In the genomic region with DNA sequence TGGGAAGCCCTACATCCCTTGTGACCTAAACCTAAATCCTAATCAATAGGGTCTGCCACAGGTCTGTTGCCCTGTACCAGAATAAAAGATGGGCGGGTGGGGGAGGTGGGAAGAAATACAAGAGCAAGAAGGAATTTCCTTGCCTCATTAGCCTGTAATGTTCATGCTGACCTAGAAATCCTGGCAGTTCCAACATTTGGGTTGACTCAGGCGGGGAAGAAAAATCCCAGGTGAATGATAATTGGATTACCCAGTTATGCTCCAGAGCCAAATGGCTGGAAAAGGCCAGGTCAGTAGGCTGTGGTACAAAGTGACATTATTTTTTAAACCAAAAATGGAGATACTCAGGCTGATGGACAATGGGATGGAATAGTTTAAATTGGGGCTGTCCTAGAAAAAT, we compare ENCODE assay signal across 9 cellular contexts. TPM values are rescaled to one million over a fixed set of nuclear protein-coding genes. Genes with fewer than 3 reads are reported as not detected.
A peak's percentile ranks its signal among the peaks of the same experiment; 100 is the strongest.
DNase-seq lines count a peak whose midpoint lies in the region; ATAC-seq, FAIRE-seq and TF ChIP-seq lines count a peak whose summit lies in the region.
"Had no signal": no experiment of that assay in that cellular context is flagged by ENCODE, and none has a peak within 500 bp of the region (broad histone marks: within the 10 kb centered on the region; RNA-seq: fewer than 3 reads in every experiment).

No MANE protein-coding gene starts in this region.

- no peaks in the 10 kb centered on the region for H3K9me3 Mint-ChIP-seq in astrocyte (ENCODE audit: unreplicated experiment)

- H3K4me2 ChIP-seq in astrocyte (ENCODE audit: low read length) = peak overlapping the region; percentile 93

- H3K27ac ChIP-seq in cardiac muscle cell = no peak overlapping the region
- H3K27ac ChIP-seq in astrocyte (ENCODE audit: low read depth, low read length) = peak overlapping the region; percentile 87
- H3K27ac ChIP-seq in uterus = peak overlapping the region; percentile 99

- H3K36me3 ChIP-seq in cardiac muscle cell (no peaks in the 10 kb centered on the region), astrocyte (ENCODE audit: insufficient read depth, low read length) (peaks cover 14% of the 10 kb centered on the region), uterus (no peaks in the 10 kb centered on the region)

- H3K79me2 ChIP-seq in astrocyte (ENCODE audit: insufficient read depth, low read length) = peaks cover 63% of the 10 kb centered on the region

- peak overlapping the region; percentile 89 for H3K9ac ChIP-seq in astrocyte (ENCODE audit: low read length)

- WGBS in lower leg skin, 2 donors = 31 to 36% methylated on average over 2 of the region's 2 CpGs

- H3K27me3 Mint-ChIP-seq in astrocyte (ENCODE audit: low read depth, unreplicated experiment) = no peaks in the 10 kb centered on the region

- peaks cover 36% of the 10 kb centered on the region for H3K4me1 ChIP-seq in cardiac muscle cell (ENCODE audit: low read depth)
- H3K4me1 ChIP-seq in astrocyte (ENCODE audit: insufficient read depth, low read length) = peaks cover 50% of the 10 kb centered on the region
- H3K4me1 ChIP-seq in uterus = peaks cover 9 to 13% of the 10 kb centered on the region in 2 donors

- intact Hi-C loops in Right ventricle myocardium superior (cut with DNase I) (no loop called here), lower leg skin (cut with DNase I; ENCODE audit: low total_unique reads) (no loop called here), uterus (cut with DNase I; ENCODE audit: low total_unique reads) (no loop called here)

- TF ChIP-seq POLR2A in lower leg skin (IDR thresholded peaks at IDR 0.05) (no peak), uterus (IDR thresholded peaks at IDR 0.05) (no peak)

- peak overlapping the region; percentile 98 for H3K4me3 ChIP-seq in cardiac muscle cell
- peak overlapping the region; percentile 94 for H3K4me3 ChIP-seq in astrocyte (ENCODE audit: insufficient read depth, low read depth, low read length)
- peak overlapping the region; percentile 80 for H3K4me3 ChIP-seq in lower leg skin (ENCODE audit: low read depth, poor library complexity, severe bottlenecking)
- H3K4me3 ChIP-seq in uterus = peak overlapping the region; percentile 64 to 95

- H3K4me3 Mint-ChIP-seq in astrocyte (ENCODE audit: unreplicated experiment) = peak overlapping the region; percentile 86

- TF ChIP-seq CTCF in cardiac muscle cell (IDR thresholded peaks at IDR 0.05; ENCODE audit: low read depth, low read length) (no peak), astrocyte (IDR thresholded peaks at IDR 0.05; ENCODE audit: insufficient read depth, low read depth, low read length) (no peak), lower leg skin (IDR thresholded peaks at IDR 0.05) (no peak), uterus (IDR thresholded peaks at IDR 0.05) (no peak)

- H3K27me3 ChIP-seq in cardiac muscle cell (no peaks in the 10 kb centered on the region), astrocyte (ENCODE audit: insufficient read depth, low read length) (no peaks in the 10 kb centered on the region), uterus (no peaks in the 10 kb centered on the region)

- H3K36me3 Mint-ChIP-seq in astrocyte (ENCODE audit: low read depth, unreplicated experiment) = peaks cover 4% of the 10 kb centered on the region

- H3K27ac Mint-ChIP-seq in astrocyte (ENCODE audit: unreplicated experiment) = peak overlapping the region; percentile 96

- peaks cover 49% of the 10 kb centered on the region for H4K20me1 ChIP-seq in astrocyte (ENCODE audit: insufficient read depth, low read length)

- DNase-seq in cardiac muscle cell (ENCODE audit: low read depth in 1 of 2, low spot score in 1 of 2) (peak in 1 of 2 donors; percentile 55), Right ventricle myocardium superior (no peak), astrocyte (ENCODE audit: low read depth) (peak; percentile 66), lower leg skin (ENCODE audit: low spot score in 2 of 2) (no peak), uterus (peak in 1 of 2 donors; percentile 42), HTR-8/SVneo (ENCODE audit: insufficient read length, low spot score) (no peak), NCI-H1436 treated with DMSO at 0.1 percent for 48 hours (lab: John Stamatoyannopoulos, UW) (no peak)
- DNase-seq: cortex of kidney had no signal

- H2AFZ ChIP-seq in astrocyte (ENCODE audit: low read depth, low read length) = no peak overlapping the region

- H3K4me1 Mint-ChIP-seq in astrocyte (ENCODE audit: low read depth, unreplicated experiment) = peaks cover 47% of the 10 kb centered on the region

- ATAC-seq in Right ventricle myocardium superior (ENCODE audit: poor library complexity) = no peak
- ATAC-seq in HG02973 (IDR thresholded peaks at IDR 0.05; ENCODE audit: unreplicated experiment) = no peak

- FAIRE-seq in astrocyte (lab: Jason Lieb, UNC) (no peak), HTR-8/SVneo (lab: Jason Lieb, UNC) (no peak)

- H3K9me3 ChIP-seq in cardiac muscle cell (ENCODE audit: low read depth) = no peaks in the 10 kb centered on the region
- no peaks in the 10 kb centered on the region for H3K9me3 ChIP-seq in astrocyte (ENCODE audit: insufficient read depth, low read depth, low read length)
- no peaks in the 10 kb centered on the region for H3K9me3 ChIP-seq in uterus

RNA-seq across cellular contexts. Expression of a gene that starts 27.3 kb away (rescaled TPM):
- total RNA-seq in cardiac muscle cell = not detected in 2 replicates
- polyA plus RNA-seq in cardiac muscle cell = 0.57 TPM in 1 of 2 replicates, not detected in the other
- total RNA-seq in Right ventricle myocardium superior = not detected
- not detected in 2 replicates for total RNA-seq in astrocyte
- total RNA-seq in lower leg skin = not detected
- under 1 TPM in 1 of 4 donors, not detected in 3; 0.58 TPM for total RNA-seq in uterus
